In the genomic region with DNA sequence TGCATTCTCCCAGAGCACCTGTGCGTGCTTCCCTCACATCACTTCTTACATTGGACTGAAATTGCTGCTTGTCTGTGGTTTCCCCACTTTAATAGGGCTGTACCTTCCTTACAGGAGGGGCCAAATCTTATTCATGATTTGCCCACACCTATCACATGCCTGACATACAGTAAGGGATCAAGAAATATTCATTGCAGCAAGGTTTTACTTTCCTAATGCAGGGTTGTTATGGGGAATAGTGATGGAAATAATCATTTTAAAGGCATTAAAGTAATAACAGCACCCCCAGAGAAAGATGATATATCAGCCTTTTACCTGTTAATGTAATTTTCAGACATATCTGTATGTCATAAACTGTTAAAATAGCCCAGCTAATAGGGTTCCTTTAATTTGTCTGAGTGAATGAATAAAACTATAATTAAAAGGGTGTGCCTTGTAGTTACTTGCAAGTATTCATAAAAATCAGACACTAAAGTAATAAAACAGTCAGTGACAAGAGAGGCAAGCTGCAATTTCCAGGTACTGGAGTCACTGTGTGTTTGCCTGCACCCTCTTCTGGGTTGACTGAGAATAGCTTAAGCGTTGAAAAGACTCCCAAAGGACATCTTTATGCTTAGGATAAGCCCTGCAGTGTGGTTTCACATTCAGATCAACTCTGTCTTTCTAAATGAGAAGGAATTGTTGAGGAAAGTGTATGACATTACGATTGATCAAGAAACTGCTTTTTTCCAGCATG, we compare ENCODE assay signal across 1 cellular context.
TF ChIP-seq lines count a peak whose summit lies in the region.

No MANE protein-coding gene starts in this region.

TF ChIP-seq in HEK293, 187 proteins besides CTCF, POLR2A, EP300 and RAD21 (continued from another document):
- TF ChIP-seq, protein P1, sequence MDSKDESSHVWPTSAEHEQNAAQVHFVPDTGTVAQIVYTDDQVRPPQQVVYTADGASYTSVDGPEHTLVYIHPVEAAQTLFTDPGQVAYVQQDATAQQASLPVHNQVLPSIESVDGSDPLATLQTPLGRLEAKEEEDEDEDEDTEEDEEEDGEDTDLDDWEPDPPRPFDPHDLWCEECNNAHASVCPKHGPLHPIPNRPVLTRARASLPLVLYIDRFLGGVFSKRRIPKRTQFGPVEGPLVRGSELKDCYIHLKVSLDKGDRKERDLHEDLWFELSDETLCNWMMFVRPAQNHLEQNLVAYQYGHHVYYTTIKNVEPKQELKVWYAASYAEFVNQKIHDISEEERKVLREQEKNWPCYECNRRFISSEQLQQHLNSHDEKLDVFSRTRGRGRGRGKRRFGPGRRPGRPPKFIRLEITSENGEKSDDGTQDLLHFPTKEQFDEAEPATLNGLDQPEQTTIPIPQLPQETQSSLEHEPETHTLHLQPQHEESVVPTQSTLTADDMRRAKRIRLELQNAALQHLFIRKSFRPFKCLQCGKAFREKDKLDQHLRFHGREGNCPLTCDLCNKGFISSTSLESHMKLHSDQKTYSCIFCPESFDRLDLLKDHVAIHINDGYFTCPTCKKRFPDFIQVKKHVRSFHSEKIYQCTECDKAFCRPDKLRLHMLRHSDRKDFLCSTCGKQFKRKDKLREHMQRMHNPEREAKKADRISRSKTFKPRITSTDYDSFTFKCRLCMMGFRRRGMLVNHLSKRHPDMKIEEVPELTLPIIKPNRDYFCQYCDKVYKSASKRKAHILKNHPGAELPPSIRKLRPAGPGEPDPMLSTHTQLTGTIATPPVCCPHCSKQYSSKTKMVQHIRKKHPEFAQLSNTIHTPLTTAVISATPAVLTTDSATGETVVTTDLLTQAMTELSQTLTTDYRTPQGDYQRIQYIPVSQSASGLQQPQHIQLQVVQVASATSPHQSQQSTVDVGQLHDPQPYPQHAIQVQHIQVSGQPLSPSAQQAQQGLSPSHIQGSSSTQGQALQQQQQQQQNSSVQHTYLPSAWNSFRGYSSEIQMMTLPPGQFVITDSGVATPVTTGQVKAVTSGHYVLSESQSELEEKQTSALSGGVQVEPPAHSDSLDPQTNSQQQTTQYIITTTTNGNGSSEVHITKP (tag by site-specific recombination; IDR thresholded peaks at IDR 0.05) = peak; percentile 93
